In the genomic region with DNA sequence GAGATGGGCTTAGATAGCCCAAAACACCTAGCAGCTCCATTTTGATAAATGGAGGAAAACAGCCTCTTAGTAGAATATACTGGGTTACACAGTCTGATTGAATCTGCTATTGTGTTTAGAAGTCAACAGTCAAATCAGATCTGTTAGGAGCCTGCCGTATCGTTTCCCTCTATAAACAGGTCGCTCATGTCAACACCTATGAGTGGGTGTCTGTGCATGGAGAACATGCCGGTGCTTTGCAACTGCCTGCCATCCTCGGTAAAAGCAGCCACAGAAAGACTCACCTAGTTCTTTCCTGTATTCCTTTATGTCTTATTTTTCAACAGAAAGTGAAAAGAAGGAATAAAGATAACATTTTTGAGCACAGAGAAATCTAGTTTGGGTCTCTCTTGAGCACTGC, we compare ENCODE assay signal across 1 cellular context.
TF ChIP-seq lines count a peak whose summit lies in the region.

No MANE protein-coding gene starts in this region.

TF ChIP-seq in SK-N-SH treated with all-trans-retinoic acid at 6 μM for 48 hours, 23 proteins besides CTCF, POLR2A, EP300 and RAD21 (continued from another document):
- TF ChIP-seq, protein P1, sequence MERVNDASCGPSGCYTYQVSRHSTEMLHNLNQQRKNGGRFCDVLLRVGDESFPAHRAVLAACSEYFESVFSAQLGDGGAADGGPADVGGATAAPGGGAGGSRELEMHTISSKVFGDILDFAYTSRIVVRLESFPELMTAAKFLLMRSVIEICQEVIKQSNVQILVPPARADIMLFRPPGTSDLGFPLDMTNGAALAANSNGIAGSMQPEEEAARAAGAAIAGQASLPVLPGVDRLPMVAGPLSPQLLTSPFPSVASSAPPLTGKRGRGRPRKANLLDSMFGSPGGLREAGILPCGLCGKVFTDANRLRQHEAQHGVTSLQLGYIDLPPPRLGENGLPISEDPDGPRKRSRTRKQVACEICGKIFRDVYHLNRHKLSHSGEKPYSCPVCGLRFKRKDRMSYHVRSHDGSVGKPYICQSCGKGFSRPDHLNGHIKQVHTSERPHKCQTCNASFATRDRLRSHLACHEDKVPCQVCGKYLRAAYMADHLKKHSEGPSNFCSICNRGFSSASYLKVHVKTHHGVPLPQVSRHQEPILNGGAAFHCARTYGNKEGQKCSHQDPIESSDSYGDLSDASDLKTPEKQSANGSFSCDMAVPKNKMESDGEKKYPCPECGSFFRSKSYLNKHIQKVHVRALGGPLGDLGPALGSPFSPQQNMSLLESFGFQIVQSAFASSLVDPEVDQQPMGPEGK (CRISPR knock-in tag; IDR thresholded peaks at IDR 0.05; ENCODE audit: borderline replicate concordance), result no peak
- no peak for TF ChIP-seq ZNF8 (CRISPR knock-in tag; IDR thresholded peaks at IDR 0.05)
